Comparison of ENCODE assay signal across 8 cellular contexts in the genomic region with DNA sequence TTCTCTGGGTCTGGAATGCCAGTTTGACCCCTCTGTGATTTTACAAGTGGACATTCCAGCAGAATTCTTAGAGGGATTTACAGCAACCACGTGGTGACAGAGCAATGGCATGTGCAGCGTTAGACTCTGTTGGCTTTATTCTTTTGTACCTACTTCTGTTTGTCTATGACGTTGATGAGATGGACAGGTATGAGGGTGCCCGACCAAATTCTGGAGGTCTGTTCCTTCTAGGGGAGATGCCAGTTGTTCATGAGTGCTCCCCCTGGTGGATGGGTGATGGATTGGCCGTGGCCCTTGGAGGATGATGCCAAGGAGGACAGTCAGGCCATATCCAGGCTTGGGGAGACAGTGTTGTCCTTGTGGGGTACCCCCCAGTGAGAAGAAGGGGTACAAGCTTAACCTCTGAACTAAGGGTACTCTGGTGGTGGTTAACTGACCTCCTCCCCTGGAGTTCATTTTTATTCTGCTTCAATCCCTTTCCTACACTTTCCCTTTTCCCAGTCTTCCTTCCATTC.
DNase-seq lines count a peak whose midpoint lies in the region; ATAC-seq and TF ChIP-seq lines count a peak whose summit lies in the region.

No MANE protein-coding gene starts in this region.

- H3K36me3 Mint-ChIP-seq in CD14-positive monocyte (peaks cover 33 to 60% of the 10 kb centered on the region in 2 donors), natural killer cell (peaks cover 7% of the 10 kb centered on the region)

- in situ Hi-C loops in brain microvascular endothelial cell (cut with HindIII; ENCODE audit: low pct_ligation_motif_present, low sequenced_read_pairs) = no loop called here

- no peak overlapping the region for H3K4me3 ChIP-seq in WERI-Rb-1 (ENCODE audit: low read depth, low read length)
- no peak overlapping the region for H3K4me3 ChIP-seq in brain microvascular endothelial cell (ENCODE audit: low read depth, low read length)
- H3K4me3 ChIP-seq in upper lobe of right lung = no peak overlapping the region

- H3K4me1 Mint-ChIP-seq in CD14-positive monocyte (peaks cover 29% of the 10 kb centered on the region), natural killer cell (peaks cover 68% of the 10 kb centered on the region in 2 donors)

- CTCF ChIA-PET in HEK293T (lab: Yijun Ruan, JAX) = interaction anchor here (0.7 kb wide), 2 partner anchors 146 to 994 kb away, joined by 3 read pairs; no protein-coding TSS in a partner anchor

- H3K9me3 Mint-ChIP-seq in CD14-positive monocyte = no peaks in the 10 kb centered on the region
- no peaks in the 10 kb centered on the region for H3K9me3 Mint-ChIP-seq in natural killer cell

- H3K36me3 ChIP-seq in WERI-Rb-1 (peaks cover 7% of the 10 kb centered on the region), brain microvascular endothelial cell (replicated peaks) (no peaks in the 10 kb centered on the region), upper lobe of right lung (no peaks in the 10 kb centered on the region)

- no peak overlapping the region for H3K4me3 Mint-ChIP-seq in CD14-positive monocyte
- H3K4me3 Mint-ChIP-seq in natural killer cell = no peak overlapping the region

- TF ChIP-seq CTCF in CD14-positive monocyte (IDR thresholded peaks at IDR 0.05) = peak; percentile 87
- TF ChIP-seq CTCF in WERI-Rb-1 (IDR thresholded peaks at IDR 0.05; ENCODE audit: low read depth, low read length) = peak; percentile 86
- peak; percentile 80 for TF ChIP-seq CTCF in brain microvascular endothelial cell (IDR thresholded peaks at IDR 0.05; ENCODE audit: low read depth, low read length, missing control alignments)
- TF ChIP-seq CTCF in natural killer cell (IDR thresholded peaks at IDR 0.05) = peak; percentile 83
- TF ChIP-seq CTCF in upper lobe of right lung (IDR thresholded peaks at IDR 0.05) = peak; percentile 65

- POLR2A ChIA-PET in HEK293T (lab: Yijun Ruan, JAX) = no interaction called here

- peak overlapping the region in 3 of 7 donors; percentile 13 to 33 (median 33) for H3K27ac Mint-ChIP-seq in CD14-positive monocyte
- peak overlapping the region in 1 of 2 donors; percentile 2 for H3K27ac Mint-ChIP-seq in natural killer cell

- H3K4me1 ChIP-seq in upper lobe of right lung = peaks cover 35% of the 10 kb centered on the region

- H3K27me3 Mint-ChIP-seq in CD14-positive monocyte (ENCODE audit: low read depth in 3 of 3) (no peaks in the 10 kb centered on the region), natural killer cell (ENCODE audit: low read depth in 2 of 2) (no peaks in the 10 kb centered on the region)

- no peak for DNase-seq in CD14-positive monocyte (ENCODE audit: low spot score)
- peak; percentile 58 for DNase-seq in HEK293T (ENCODE audit: extremely low spot score)
- DNase-seq in WERI-Rb-1 = peak; percentile 47
- DNase-seq in brain microvascular endothelial cell = no peak
- peak; percentile 55 for DNase-seq in natural killer cell
- no peak for DNase-seq in upper lobe of right lung
- DNase-seq in cerebellar cortex (ENCODE audit: low spot score) = no peak

- no peaks in the 10 kb centered on the region for H3K27me3 ChIP-seq in WERI-Rb-1 (ENCODE audit: insufficient read depth, low read depth, severe bottlenecking)
- no peaks in the 10 kb centered on the region for H3K27me3 ChIP-seq in brain microvascular endothelial cell (replicated peaks)
- no peaks in the 10 kb centered on the region for H3K27me3 ChIP-seq in upper lobe of right lung

- H3K27ac ChIP-seq in WERI-Rb-1 (no peak overlapping the region), brain microvascular endothelial cell (no peak overlapping the region), upper lobe of right lung (no peak overlapping the region)

- H3K9me3 ChIP-seq in WERI-Rb-1 (ENCODE audit: severe bottlenecking) (no peaks in the 10 kb centered on the region), upper lobe of right lung (no peaks in the 10 kb centered on the region)

- intact Hi-C loops in CD14-positive monocyte (cut with micrococcal nuclease) (no loop called here), natural killer cell (cut with micrococcal nuclease) (no loop called here), upper lobe of right lung (cut with DNase I) (no loop called here)

- ATAC-seq in natural killer cell (peak; percentile 75 to 87 (median 82)), upper lobe of right lung (peak; percentile 79), HG02938 (IDR thresholded peaks at IDR 0.05; ENCODE audit: unreplicated experiment) (no peak)

TF ChIP-seq in HEK293T, 16 proteins besides CTCF, POLR2A, EP300 and RAD21:
- TF ChIP-seq LEF1 (IDR thresholded peaks at IDR 0.05; ENCODE audit: borderline replicate concordance) (no peak), NFRKB (IDR thresholded peaks at IDR 0.05) (no peak), FOXA1 (IDR thresholded peaks at IDR 0.05) (no peak)

Comparison
In these comparisons a context has a peak if more than half of its experiments do, and no peak if none do; other contexts are left out.
1. DNase-seq: peak in HEK293T (single experiment), WERI-Rb-1 (single experiment) and natural killer cell (single experiment); none in CD14-positive monocyte (single experiment), brain microvascular endothelial cell (single experiment), upper lobe of right lung (single experiment) and cerebellar cortex (single experiment).
2. Peak in every context shown above with its lines, with median percentiles within 50 percentile points of each other: CTCF ChIP-seq.